In the genomic region with DNA sequence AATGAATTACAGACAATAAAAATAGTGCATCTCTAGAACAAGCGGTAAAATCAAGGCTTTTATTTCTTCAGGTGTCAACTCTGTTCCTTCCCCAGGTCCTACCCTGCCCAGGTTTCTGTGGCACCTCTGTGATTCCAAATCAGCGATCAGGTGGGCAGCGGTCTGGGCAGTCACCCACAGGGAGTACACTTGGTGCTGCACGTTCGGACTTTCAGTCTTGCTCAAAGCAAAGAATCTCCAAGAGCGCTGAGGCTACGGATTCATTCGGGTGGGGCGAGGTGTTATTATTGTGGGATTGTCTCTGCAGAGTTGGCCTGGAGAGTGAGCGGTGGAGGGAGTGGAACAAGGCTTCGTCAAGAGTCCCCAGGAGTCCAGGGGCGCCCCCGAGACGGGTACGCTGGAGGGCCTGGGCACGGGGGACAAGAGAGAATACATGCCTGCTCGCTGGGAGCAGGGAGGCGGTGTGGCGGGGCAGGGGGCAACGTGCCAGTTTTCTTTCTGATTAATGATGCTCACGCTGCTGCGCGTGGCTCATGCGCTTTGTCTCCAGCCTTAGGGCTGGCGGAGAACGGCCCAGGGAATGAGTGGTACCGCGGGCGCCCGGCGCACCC, we compare ENCODE assay signal across 10 cellular contexts. TPM values are rescaled to one million over a fixed set of nuclear protein-coding genes. Genes with fewer than 3 reads are reported as not detected.
DNase-seq lines count a peak whose midpoint lies in the region; ATAC-seq, FAIRE-seq and TF ChIP-seq lines count a peak whose summit lies in the region.
"Had no signal": no experiment of that assay in that cellular context is flagged by ENCODE, and none has a peak within 500 bp of the region (broad histone marks: within the 10 kb centered on the region; RNA-seq: fewer than 3 reads in every experiment).

No MANE protein-coding gene starts in this region.

- peak overlapping the region in 5 of 10 donors; percentile 14 to 89 (median 25) for H3K4me3 Mint-ChIP-seq in naive thymus-derived CD4-positive, alpha-beta T cell

- CTCF ChIA-PET in naive thymus-derived CD4-positive, alpha-beta T cell (lab: Charles Lee): no interaction called here

- peaks cover 29 to 54% (median 36%) of the 10 kb centered on the region in 5 donors for H3K27me3 Mint-ChIP-seq in naive thymus-derived CD4-positive, alpha-beta T cell

- no peak overlapping the region for H3K27ac Mint-ChIP-seq in naive thymus-derived CD4-positive, alpha-beta T cell

- peaks cover 0 to 4% (median 0%) of the 10 kb centered on the region in 5 donors for H3K36me3 Mint-ChIP-seq in naive thymus-derived CD4-positive, alpha-beta T cell

- H3K4me3 ChIP-seq in ectodermal cell (ENCODE audit: insufficient read depth, low read depth, low read length): peak overlapping the region; percentile 48
- no peak overlapping the region for H3K4me3 ChIP-seq in naive thymus-derived CD4-positive, alpha-beta T cell (ENCODE audit: low read length)
- peak overlapping the region in 1 of 4 donors; percentile 15 for H3K4me3 ChIP-seq in upper lobe of left lung
- no peak overlapping the region for H3K4me3 ChIP-seq in small intestine (ENCODE audit: low read depth in 1 of 2, low read length in 2 of 2)

- intact Hi-C loops in Right ventricle myocardium inferior (cut with DNase I): no loop called here
- intact Hi-C loops in cardiac septum (cut with DNase I): no loop called here
- intact Hi-C loops in naive thymus-derived CD4-positive, alpha-beta T cell (cut with micrococcal nuclease): no loop called here

- no peaks in the 10 kb centered on the region for H3K4me1 ChIP-seq in ectodermal cell (ENCODE audit: control insufficient read depth, insufficient read depth, low read length)
- H3K4me1 ChIP-seq in naive thymus-derived CD4-positive, alpha-beta T cell (ENCODE audit: control insufficient read depth in 2 of 2, insufficient read depth in 2 of 2, low read length in 2 of 2): no peaks in the 10 kb centered on the region
- H3K4me1 ChIP-seq in upper lobe of left lung: peaks cover 7 to 14% (median 10%) of the 10 kb centered on the region in 4 donors
- no peaks in the 10 kb centered on the region for H3K4me1 ChIP-seq in small intestine (ENCODE audit: control insufficient read depth in 2 of 2, insufficient read depth in 1 of 2, low read depth in 1 of 2, low read length in 1 of 2)

- TF ChIP-seq POLR2A in upper lobe of left lung (IDR thresholded peaks at IDR 0.05): no peak

- H3K9me3 Mint-ChIP-seq in naive thymus-derived CD4-positive, alpha-beta T cell: peaks cover 0 to 9% (median 0%) of the 10 kb centered on the region in 11 donors

- no peak for TF ChIP-seq EP300 in upper lobe of left lung (IDR thresholded peaks at IDR 0.05)

- DNase-seq in Right ventricle myocardium inferior (ENCODE audit: missing footprints): peak; percentile 55
- no peak for DNase-seq in cardiac septum (ENCODE audit: low spot score)
- DNase-seq in naive thymus-derived CD4-positive, alpha-beta T cell: no peak
- DNase-seq in upper lobe of left lung: no peak
- DNase-seq in activated CD8-positive, alpha-beta memory T cell treated with anti-CD3 and anti-CD28 coated beads, Interleukin-2, amount 50 U/mL, for 48 hours: no peak
- no peak for DNase-seq in small intestine
- no peak for DNase-seq in KG1 (lab: John Stamatoyannopoulos, UW)
- DNase-seq: NCI-H2227 treated with DMSO at 0.1 percent for 48 hours had no signal

- no peaks in the 10 kb centered on the region for H3K36me3 ChIP-seq in ectodermal cell (ENCODE audit: control insufficient read depth, insufficient read depth, low read length)
- H3K36me3 ChIP-seq in naive thymus-derived CD4-positive, alpha-beta T cell (ENCODE audit: control insufficient read depth in 2 of 3, insufficient read depth in 3 of 3, low read length in 3 of 3): no peaks in the 10 kb centered on the region
- no peaks in the 10 kb centered on the region for H3K36me3 ChIP-seq in upper lobe of left lung
- H3K36me3 ChIP-seq in small intestine (ENCODE audit: control insufficient read depth in 2 of 2, insufficient read depth in 2 of 2, low read length in 2 of 2): no peaks in the 10 kb centered on the region

- FAIRE-seq in small intestine (lab: Jason Lieb, UNC): no peak

- H3K27me3 ChIP-seq in ectodermal cell (ENCODE audit: control insufficient read depth, insufficient read depth, low read length, poor library complexity, severe bottlenecking): peaks cover 58% of the 10 kb centered on the region
- no peaks in the 10 kb centered on the region for H3K27me3 ChIP-seq in naive thymus-derived CD4-positive, alpha-beta T cell (ENCODE audit: control insufficient read depth in 2 of 2, insufficient read depth in 2 of 2, low read length in 2 of 2)
- peaks cover 0 to 14% (median 12%) of the 10 kb centered on the region in 4 donors for H3K27me3 ChIP-seq in upper lobe of left lung
- peaks cover 3 to 14% of the 10 kb centered on the region in 2 donors for H3K27me3 ChIP-seq in small intestine (ENCODE audit: control insufficient read depth in 2 of 2, insufficient read depth in 2 of 2, low read length in 2 of 2)

- WGBS in ectodermal cell, 2 experiments: 41 to 45% methylated on average over 31 of the region's 31 CpGs
- 44 to 52% methylated on average over 22 to 29 of the region's 31 CpGs for WGBS in upper lobe of left lung, 2 donors
- WGBS in small intestine, 3 donors: 37 to 46% (median 46%) methylated on average over 31 of the region's 31 CpGs

- TF ChIP-seq CTCF in upper lobe of left lung (IDR thresholded peaks at IDR 0.05): no peak

- POLR2A ChIA-PET in naive thymus-derived CD4-positive, alpha-beta T cell (lab: Charles Lee): no interaction called here

- peaks cover 0 to 16% (median 7%) of the 10 kb centered on the region in 7 donors for H3K4me1 Mint-ChIP-seq in naive thymus-derived CD4-positive, alpha-beta T cell

- ATAC-seq in Right ventricle myocardium inferior: no peak
- peak; percentile 20 for ATAC-seq in naive thymus-derived CD4-positive, alpha-beta T cell
- ATAC-seq in upper lobe of left lung (ENCODE audit: low FRiP score in 2 of 2): peak; percentile 15 to 18

- H3K9me3 ChIP-seq in ectodermal cell (ENCODE audit: control insufficient read depth, low read length): no peaks in the 10 kb centered on the region
- no peaks in the 10 kb centered on the region for H3K9me3 ChIP-seq in naive thymus-derived CD4-positive, alpha-beta T cell (ENCODE audit: control insufficient read depth in 2 of 3, low read length in 3 of 3)
- H3K9me3 ChIP-seq in upper lobe of left lung: no peaks in the 10 kb centered on the region
- no peaks in the 10 kb centered on the region for H3K9me3 ChIP-seq in small intestine (ENCODE audit: control insufficient read depth, low read depth)

- no peak overlapping the region for H3K27ac ChIP-seq in ectodermal cell (ENCODE audit: insufficient read depth, low read depth, low read length, poor library complexity, severe bottlenecking)
- H3K27ac ChIP-seq in naive thymus-derived CD4-positive, alpha-beta T cell (ENCODE audit: low read depth, low read length): no peak overlapping the region
- H3K27ac ChIP-seq in upper lobe of left lung: no peak overlapping the region
- H3K27ac ChIP-seq in small intestine (ENCODE audit: low read depth in 1 of 2, low read length in 1 of 2): no peak overlapping the region

RNA-seq across cellular contexts. Expression of a gene that starts 0.6 kb away (rescaled TPM):
- total RNA-seq in Right ventricle myocardium inferior (not detected), cardiac septum (not detected), upper lobe of left lung (not detected)
- 0.33 TPM for polyA plus RNA-seq in ectodermal cell (2013, experiment 1 of 4)
- 0.12 TPM for polyA plus RNA-seq in ectodermal cell (2013, experiment 2 of 4)
- polyA plus RNA-seq in ectodermal cell (2013, experiment 3 of 4): not detected
- 0.16 TPM for polyA plus RNA-seq in ectodermal cell (2013, experiment 4 of 4)
- total RNA-seq in naive thymus-derived CD4-positive, alpha-beta T cell: not detected
- not detected for polyA plus RNA-seq in naive thymus-derived CD4-positive, alpha-beta T cell
- polyA plus RNA-seq in small intestine: 1 to 10 TPM in 1 of 3 donors, not detected in 2; 1.4 TPM
- total RNA-seq: T-helper 1 cell treated with Interleukin-12 subunit alpha and Interleukin-12 subunit beta and Interleukin-4 antibody, amounts not matched to agents 30 ng/mL and 1 ng/mL, for 36 hours had no signal
